Comparison of ENCODE assay signal across 9 cellular contexts in genomic region chr11:69010361-69010891, GRCh38. TPM values are rescaled to one million over a fixed set of nuclear protein-coding genes. Genes with fewer than 3 reads are reported as not detected.
DNase-seq lines count a peak whose midpoint lies in the region; ATAC-seq and TF ChIP-seq lines count a peak whose summit lies in the region.
"Had no signal": no experiment of that assay in that cellular context is flagged by ENCODE, and none has a peak within 500 bp of the region (broad histone marks: within the 10 kb centered on the region; RNA-seq: fewer than 3 reads in every experiment).

No MANE protein-coding gene starts in this region.

- H3K27me3 ChIP-seq in GM23338 (ENCODE audit: insufficient read depth) (no peaks in the 10 kb centered on the region; the same call in 1 of the 2 replicates), ascending aorta (no peaks in the 10 kb centered on the region), hepatocyte (no peaks in the 10 kb centered on the region), spleen (replicated peaks in 1 of 7) (peaks cover 0 to 81% (median 51%) of the 10 kb centered on the region in 7 donors)

- H3K9me3 ChIP-seq in ascending aorta (no peaks in the 10 kb centered on the region), hepatocyte (ENCODE audit: low read depth) (no peaks in the 10 kb centered on the region), spleen (no peaks in the 10 kb centered on the region)

- H3K27me3 Mint-ChIP-seq in GM23338 (ENCODE audit: insufficient read depth, low read depth, poor library complexity) (peaks cover 28% of the 10 kb centered on the region), immature natural killer cell (ENCODE audit: low read depth in 3 of 3) (peaks cover 7 to 13% (median 9%) of the 10 kb centered on the region in 3 donors)

- DNase-seq in GM23338 (ENCODE audit: low spot score), result no peak
- no peak for DNase-seq in ascending aorta (ENCODE audit: low spot score in 2 of 2)
- DNase-seq in hepatocyte (ENCODE audit: low spot score), result no peak
- DNase-seq in spleen, result peak; percentile 52
- no peak for DNase-seq in activated CD4-positive, alpha-beta T cell treated with anti-CD3 and anti-CD28 coated beads, Interleukin-2, amount 50 U/mL, for 48 hours
- no peak for DNase-seq in immature natural killer cell
- DNase-seq in central memory CD4-positive, alpha-beta T cell, result no peak
- DNase-seq in HPDE6-E6E7 (ENCODE audit: extremely low spot score), result no peak
- DNase-seq: activated B cell treated with CpG ODN at 0.5 μM for 24 hours had no signal

- H3K9me2 ChIP-seq in GM23338 (ENCODE audit: insufficient read depth) (no peaks in the 10 kb centered on the region), hepatocyte (replicated peaks; ENCODE audit: insufficient read depth) (no peaks in the 10 kb centered on the region)

- H3K4me3 Mint-ChIP-seq in GM23338, result no peak overlapping the region; the same call in 1 of the 3 replicates
- no peak overlapping the region for H3K4me3 Mint-ChIP-seq in immature natural killer cell
- H3K4me3 Mint-ChIP-seq: activated B cell treated with CpG ODN at 0.5 μM for 24 hours had no signal

- no peaks in the 10 kb centered on the region for H3F3A ChIP-seq in GM23338 (replicated peaks; ENCODE audit: low read depth)

- H3K36me3 ChIP-seq in GM23338 (ENCODE audit: insufficient read depth), result no peaks in the 10 kb centered on the region
- H3K36me3 ChIP-seq in ascending aorta, result peaks cover 25 to 27% of the 10 kb centered on the region in 2 donors
- no peaks in the 10 kb centered on the region for H3K36me3 ChIP-seq in hepatocyte (replicated peaks; ENCODE audit: insufficient read depth, low read depth)
- peaks cover 0 to 7% (median 0%) of the 10 kb centered on the region in 6 donors for H3K36me3 ChIP-seq in spleen

- H3K27ac Mint-ChIP-seq in GM23338 (no peak overlapping the region), immature natural killer cell (no peak overlapping the region)
- H3K27ac Mint-ChIP-seq: activated B cell treated with CpG ODN at 0.5 μM for 24 hours had no signal

- no peak for ATAC-seq in GM23338

- H3K4me1 Mint-ChIP-seq in GM23338 (peaks cover 32% of the 10 kb centered on the region), immature natural killer cell (peaks cover 0 to 1% of the 10 kb centered on the region in 2 donors)

- H3K36me3 Mint-ChIP-seq in GM23338 (ENCODE audit: low read depth) (peaks cover under 1% of the 10 kb centered on the region; the same call in 1 of the 3 replicates), immature natural killer cell (no peaks in the 10 kb centered on the region)

- H3K9me3 Mint-ChIP-seq in GM23338, result no peaks in the 10 kb centered on the region; the same call in 2 of the 3 replicates
- no peaks in the 10 kb centered on the region for H3K9me3 Mint-ChIP-seq in immature natural killer cell
- H3K9me3 Mint-ChIP-seq: activated B cell treated with CpG ODN at 0.5 μM for 24 hours had no signal

- H3K4me2 ChIP-seq in GM23338 (peak overlapping the region; percentile 89), hepatocyte (peak overlapping the region; percentile 76)

- H3K79me2 ChIP-seq in GM23338 (replicated peaks; ENCODE audit: insufficient read depth) (no peaks in the 10 kb centered on the region), hepatocyte (no peaks in the 10 kb centered on the region)

- WGBS in hepatocyte (ENCODE audit: low lambda C conversion rate, missing lambda C conversion rate), result 68% methylated on average over 9 of the region's 9 CpGs
- WGBS in spleen, 5 donors, result 56 to 69% (median 57%) methylated on average over 8 to 9 of the region's 9 CpGs

- peaks cover 37% of the 10 kb centered on the region for H3K4me1 ChIP-seq in GM23338 (ENCODE audit: insufficient read depth)
- peaks cover 18 to 49% of the 10 kb centered on the region in 2 donors for H3K4me1 ChIP-seq in ascending aorta
- H3K4me1 ChIP-seq in hepatocyte (ENCODE audit: insufficient read depth), result peaks cover 78% of the 10 kb centered on the region
- peaks cover 0 to 81% (median 39%) of the 10 kb centered on the region in 6 donors for H3K4me1 ChIP-seq in spleen

- H2AFZ ChIP-seq in GM23338 (peak overlapping the region; percentile 74; the same call in 1 of the 2 replicates), hepatocyte (no peak overlapping the region)

- H4K20me1 ChIP-seq in GM23338 (replicated peaks; ENCODE audit: insufficient read depth) (no peaks in the 10 kb centered on the region), hepatocyte (ENCODE audit: insufficient read depth, poor library complexity, severe bottlenecking) (no peaks in the 10 kb centered on the region)

- no peak overlapping the region for H3K27ac ChIP-seq in GM23338 (ENCODE audit: low read depth)
- peak overlapping the region; percentile 93 to 95 for H3K27ac ChIP-seq in ascending aorta
- H3K27ac ChIP-seq in hepatocyte, result peak overlapping the region; percentile 96
- H3K27ac ChIP-seq in spleen, result peak overlapping the region in 7 of 8 donors; percentile 64 to 82 (median 75)

- no peak for TF ChIP-seq POLR2A in spleen (IDR thresholded peaks at IDR 0.05)

- TF ChIP-seq CTCF in GM23338 (conservative IDR thresholded peaks at IDR 0.05; ENCODE audit: low read depth in 2 of 2) (no peak), ascending aorta (IDR thresholded peaks at IDR 0.05) (no peak), hepatocyte (IDR thresholded peaks at IDR 0.05; ENCODE audit: poor library complexity) (no peak), spleen (IDR thresholded peaks at IDR 0.05 in 8 of 11, conservative IDR thresholded peaks at IDR 0.05 in 3 of 11) (no peak)

- H3K4me3 ChIP-seq in GM23338 (peak overlapping the region; percentile 43), ascending aorta (peak overlapping the region; percentile 75 to 84), hepatocyte (no peak overlapping the region), spleen (peak overlapping the region in 6 of 8 donors; percentile 10 to 63 (median 35))

- intact Hi-C loops in ascending aorta (cut with DNase I), result loop anchor here (2.0 to 10.0 kb wide), 5 partner anchors 68 to 904 kb away; partner anchors contain the start of genes CPT1A, IGHMBP2 and MRPL21
- intact Hi-C loops in spleen (cut with DNase I; ENCODE audit: low total_unique reads), result no loop called here

TF ChIP-seq in GM23338, 12 proteins besides CTCF, POLR2A, EP300 and RAD21 (continues in another document):
- TF ChIP-seq REST (IDR thresholded peaks at IDR 0.05; ENCODE audit: unreplicated experiment) (no peak), JUNB (IDR thresholded peaks at IDR 0.05; ENCODE audit: unreplicated experiment) (no peak), ZNF114 (CRISPR knock-in tag; IDR thresholded peaks at IDR 0.05) (no peak), EZH2phosphoT487 (IDR thresholded peaks at IDR 0.05; ENCODE audit: unreplicated experiment) (no peak), POLR2AphosphoS5 (IDR thresholded peaks at IDR 0.05; ENCODE audit: low read depth) (no peak)

RNA-seq across cellular contexts. Expression of gene MRGPRF, which starts 2.6 kb away (rescaled TPM):
- total RNA-seq in GM23338 (2014; rRNA removed; shearing (Covaris generic)), result 9.0 and 10.8 TPM in 2 replicates
- polyA plus RNA-seq in GM23338 (2016; fragmentation: Nextera tagmentation; extraction: Ambion mirVana) (2.7 and 3.3 TPM in 2 replicates), hepatocyte (7.5 and 12.1 TPM in 2 replicates), spleen (1 to 10 TPM; 2.2 to 7.9 (median 5.0) TPM), immature natural killer cell (not detected)
- total RNA-seq in ascending aorta (209 TPM), hepatocyte (6.5 TPM in 2 replicates), spleen (10 to 100 TPM in 5 of 7 donors, 1 to 10 TPM in 2; 7.2 to 21.2 (median 11.7) TPM)
- total RNA-seq: activated B cell treated with CpG ODN at 0.5 μM for 24 hours had no signal

RNA-seq across cellular contexts. Expression of gene MRGPRD, which starts 29.6 kb away (rescaled TPM):
- total RNA-seq in GM23338 (2014; rRNA removed; shearing (Covaris generic)), result not detected in 2 replicates
- not detected in 2 replicates for polyA plus RNA-seq in GM23338 (2016; fragmentation: Nextera tagmentation; extraction: Ambion mirVana)
- total RNA-seq in ascending aorta, result not detected
- total RNA-seq in hepatocyte, result 0.32 TPM in 1 of 2 replicates, not detected in the other
- polyA plus RNA-seq in hepatocyte, result not detected in 2 replicates
- not detected for total RNA-seq in spleen
- not detected for polyA plus RNA-seq in spleen
- not detected for polyA plus RNA-seq in immature natural killer cell
- total RNA-seq: activated B cell treated with CpG ODN at 0.5 μM for 24 hours had no signal

RNA-seq across cellular contexts. Expression of gene TPCN2, which starts 38.3 kb away (rescaled TPM):
- total RNA-seq in GM23338 (2014; rRNA removed; shearing (Covaris generic)), result 14.7 and 15.1 TPM in 2 replicates
- polyA plus RNA-seq in GM23338 (2016; fragmentation: Nextera tagmentation; extraction: Ambion mirVana), result 5.8 and 6.5 TPM in 2 replicates
- 24.9 TPM for total RNA-seq in ascending aorta
- total RNA-seq in hepatocyte, result 12.9 and 16.6 TPM in 2 replicates
- polyA plus RNA-seq in hepatocyte, result 18.8 and 21.3 TPM in 2 replicates
- total RNA-seq in spleen, result 10 to 100 TPM; 12.4 to 30.4 (median 27.0) TPM
- polyA plus RNA-seq in spleen, result 10 to 100 TPM in 1 of 3 donors, 1 to 10 TPM in 2; 3.6 to 12.2 (median 8.5) TPM
- polyA plus RNA-seq in immature natural killer cell, result 1 to 10 TPM; 4.8 to 7.0 (median 5.0) TPM
